In genomic region chr9:110220809-110221208, GRCh38 we compare ENCODE assay signal across 1 cellular context.
TF ChIP-seq lines count a peak whose summit lies in the region.

No MANE protein-coding gene starts in this region.

TF ChIP-seq in HepG2, 621 proteins besides CTCF, POLR2A, EP300 and RAD21 (continued from another document and continues in another):
- TF ChIP-seq IKZF5 (CRISPR knock-in tag; IDR thresholded peaks at IDR 0.05) (peak; percentile 74), RARA (CRISPR knock-in tag; IDR thresholded peaks at IDR 0.05) (peak; percentile 78), SOX13 (IDR thresholded peaks at IDR 0.05) (no peak), SOX13 (CRISPR knock-in tag; conservative IDR thresholded peaks at IDR 0.05 in 1 of 2, IDR thresholded peaks at IDR 0.05 in 1 of 2) (peak in 1 of 2 experiments; percentile 84; a peak in 2 of 4 replicates), MNT (IDR thresholded peaks at IDR 0.05) (no peak), ZNF329 (CRISPR knock-in tag; IDR thresholded peaks at IDR 0.05; ENCODE audit: low read depth) (no peak), TAF1 (CRISPR knock-in tag; IDR thresholded peaks at IDR 0.05) (0 out of 2 replicates have a peak, but pooled peaks have one; percentile 8), KMT2A (CRISPR knock-in tag; IDR thresholded peaks at IDR 0.05) (peak; percentile 48; the same call in 1 of the 2 replicates), TFAP4 (IDR thresholded peaks at IDR 0.05; ENCODE audit: borderline replicate concordance, low read depth) (no peak), SMAD3 (CRISPR knock-in tag; IDR thresholded peaks at IDR 0.05) (0 out of 2 replicates have a peak, but pooled peaks have one; percentile 53), ZNF280B (CRISPR knock-in tag; IDR thresholded peaks at IDR 0.05; ENCODE audit: borderline replicate concordance) (no peak), BRD4 (CRISPR knock-in tag; IDR thresholded peaks at IDR 0.05) (no peak), ZNF318 (CRISPR knock-in tag; IDR thresholded peaks at IDR 0.05) (no peak), THAP7 (CRISPR knock-in tag; IDR thresholded peaks at IDR 0.05) (peak; percentile 44; the same call in 1 of the 2 replicates), ZNF235 (CRISPR knock-in tag; IDR thresholded peaks at IDR 0.05; ENCODE audit: borderline replicate concordance) (no peak), ZNF350 (CRISPR knock-in tag; IDR thresholded peaks at IDR 0.05; ENCODE audit: borderline replicate concordance, low read depth) (peak; percentile 40; the same call in 1 of the 2 replicates), SMAD1 (CRISPR knock-in tag; IDR thresholded peaks at IDR 0.05; ENCODE audit: borderline replicate concordance, low read depth) (no peak), ZBTB46 (CRISPR knock-in tag; IDR thresholded peaks at IDR 0.05; ENCODE audit: borderline replicate concordance) (no peak), ZNF33A (CRISPR knock-in tag; IDR thresholded peaks at IDR 0.05; ENCODE audit: borderline replicate concordance) (no peak), HDAC1 (CRISPR knock-in tag; IDR thresholded peaks at IDR 0.05) (peak; percentile 77), SAFB2 (CRISPR knock-in tag; IDR thresholded peaks at IDR 0.05; ENCODE audit: borderline replicate concordance, low read depth) (no peak), FOXM1 (CRISPR knock-in tag; IDR thresholded peaks at IDR 0.05) (no peak), PRPF4 (IDR thresholded peaks at IDR 0.05; ENCODE audit: low read depth, low read length, poor library complexity, severe bottlenecking) (no peak), ZNF709 (CRISPR knock-in tag; IDR thresholded peaks at IDR 0.05) (peak; percentile 74), ZNF775 (CRISPR knock-in tag; IDR thresholded peaks at IDR 0.05; ENCODE audit: borderline replicate concordance) (no peak), PRMT3 (CRISPR knock-in tag; IDR thresholded peaks at IDR 0.05; ENCODE audit: borderline replicate concordance, low read depth) (no peak), HDAC2 (CRISPR knock-in tag; IDR thresholded peaks at IDR 0.05) (peak; percentile 95), HMGXB3 (CRISPR knock-in tag; IDR thresholded peaks at IDR 0.05; ENCODE audit: borderline replicate concordance) (no peak), TBL1XR1 (IDR thresholded peaks at IDR 0.05; ENCODE audit: borderline replicate concordance, low read length, partially characterized antibody) (no peak), GABPA (IDR thresholded peaks at IDR 0.05; ENCODE audit: low read depth, low read length) (no peak), GABPA (CRISPR knock-in tag; IDR thresholded peaks at IDR 0.05; ENCODE audit: low read depth) (peak; percentile 25; the same call in 1 of the 2 replicates), ATF3 (CRISPR knock-in tag; IDR thresholded peaks at IDR 0.05) (no peak), MAF1 (CRISPR knock-in tag; IDR thresholded peaks at IDR 0.05; ENCODE audit: borderline replicate concordance) (0 out of 2 replicates have a peak, but pooled peaks have one; percentile 47), AKAP8 (CRISPR knock-in tag; IDR thresholded peaks at IDR 0.05) (no peak), ELF4 (CRISPR knock-in tag; IDR thresholded peaks at IDR 0.05; ENCODE audit: borderline replicate concordance) (no peak), SP140L (CRISPR knock-in tag; IDR thresholded peaks at IDR 0.05; ENCODE audit: borderline replicate concordance) (no peak)
